In genomic region chr2:120453635-120453998, GRCh38 we compare ENCODE assay signal across 18 cellular contexts.
DNase-seq lines count a peak whose midpoint lies in the region; ATAC-seq and TF ChIP-seq lines count a peak whose summit lies in the region.
"Had no signal": no experiment of that assay in that cellular context is flagged by ENCODE, and none has a peak within 500 bp of the region (broad histone marks: within the 10 kb centered on the region; RNA-seq: fewer than 3 reads in every experiment).

No MANE protein-coding gene starts in this region.

- H3K79me1 ChIP-seq in IMR-90 (ENCODE audit: low read depth in 1 of 2, low read length in 2 of 2): no peaks in the 10 kb centered on the region

- peak overlapping the region; percentile 18 to 23; a peak in 2 of 4 replicates for H4K8ac ChIP-seq in IMR-90 (ENCODE audit: low read depth in 2 of 2, low read length in 2 of 2)

- DNase-seq in AG10803 (ENCODE audit: low read depth): peak; percentile 49
- peak; percentile 71 for DNase-seq in IMR-90
- peak; percentile 21 for DNase-seq in choroid plexus epithelial cell (ENCODE audit: low read depth)
- DNase-seq in osteoblast (ENCODE audit: insufficient read length, low spot score, missing footprints): peak; percentile 88
- DNase-seq in heart right ventricle: no peak
- no peak for DNase-seq in activated CD4-positive, alpha-beta T cell treated with anti-CD3 and anti-CD28 coated beads for 4 hours
- no peak for DNase-seq in KBM-7
- DNase-seq: activated CD4-positive, alpha-beta memory T cell treated with anti-CD3 and anti-CD28 coated beads, Interleukin-2, amount 10 ng/mL, durations not matched to agents 7 days and 5 days; activated naive CD8-positive, alpha-beta T cell treated with anti-CD3 and anti-CD28 coated beads, Interleukin-2, amount 50 U/mL, for 24 hours; caudate nucleus; esophagus squamous epithelium; kidney glomerular epithelial cell; NCI-H1048; uterus had no signal

- H3K9ac ChIP-seq in IMR-90 (ENCODE audit: low read depth, low read length): no peak overlapping the region

- H3K79me2 ChIP-seq in osteoblast (ENCODE audit: insufficient read depth, low read length): no peaks in the 10 kb centered on the region
- H3K79me2 ChIP-seq: hepatocyte had no signal

- no peak overlapping the region for H3K4me3 ChIP-seq in AG10803 (ENCODE audit: low read length)
- H3K4me3 ChIP-seq in IMR-90 (ENCODE audit: insufficient read depth, low read depth, low read length): no peak overlapping the region
- no peak overlapping the region for H3K4me3 ChIP-seq in choroid plexus epithelial cell (ENCODE audit: low read depth, low read length)
- H3K4me3 ChIP-seq in osteoblast (ENCODE audit: insufficient read depth, low read length): no peak overlapping the region
- no peak overlapping the region for H3K4me3 ChIP-seq in heart right ventricle
- H3K4me3 ChIP-seq: esophagus squamous epithelium, hepatocyte, uterus had no signal

- H3K9me3 ChIP-seq in IMR-90 (ENCODE audit: control insufficient read depth, insufficient read depth, low read length) (peaks cover 5% of the 10 kb centered on the region; the same call in 1 of the 2 replicates), osteoblast (ENCODE audit: low read depth, low read length) (no peaks in the 10 kb centered on the region), heart right ventricle (peaks cover 0 to 21% (median 11%) of the 10 kb centered on the region in 11 donors)
- H3K9me3 ChIP-seq: uterus had no signal

- peak overlapping the region; percentile 76; the same call in 2 of the 3 replicates for H2BK15ac ChIP-seq in IMR-90 (ENCODE audit: low read depth, low read length)

- H3K4me2 ChIP-seq in IMR-90 (ENCODE audit: low read depth, low read length): no peak overlapping the region
- no peak overlapping the region for H3K4me2 ChIP-seq in osteoblast (ENCODE audit: insufficient read depth, low read length)
- H3K4me2 ChIP-seq: hepatocyte had no signal

- no peak for TF ChIP-seq RAD21 in IMR-90 (IDR thresholded peaks at IDR 0.05; ENCODE audit: low read length)

- H3K4me1 ChIP-seq in IMR-90 (ENCODE audit: control insufficient read depth, insufficient read depth, low read length): peaks cover 13% of the 10 kb centered on the region
- peaks cover 25% of the 10 kb centered on the region for H3K4me1 ChIP-seq in osteoblast (ENCODE audit: insufficient read depth, low read length)
- H3K4me1 ChIP-seq in heart right ventricle: no peaks in the 10 kb centered on the region
- H3K4me1 ChIP-seq: esophagus squamous epithelium, uterus had no signal

- H3K56ac ChIP-seq in IMR-90 (ENCODE audit: extremely low read depth, insufficient read depth, low read length): no peak overlapping the region

- no TSS peak for BruUV-seq in IMR-90 (replicated peaks; lab: Mats Ljungman, UMichigan)

- no peaks in the 10 kb centered on the region for H4K20me1 ChIP-seq in IMR-90 (ENCODE audit: insufficient read depth, low read length)
- H4K20me1 ChIP-seq in osteoblast (ENCODE audit: insufficient read depth, low read length): no peaks in the 10 kb centered on the region

- peak overlapping the region; percentile 88 for H2AK5ac ChIP-seq in IMR-90 (ENCODE audit: low read depth, low read length)

- H3K27me3 ChIP-seq in IMR-90 (ENCODE audit: control insufficient read depth, insufficient read depth, low read length) (peaks cover 4% of the 10 kb centered on the region; the same call in 1 of the 2 replicates), osteoblast (ENCODE audit: insufficient read depth, low read length) (no peaks in the 10 kb centered on the region), heart right ventricle (peaks cover 0 to 6% (median 0%) of the 10 kb centered on the region in 7 donors)
- H3K27me3 ChIP-seq: hepatocyte, uterus had no signal

- ATAC-seq in IMR-90 (ENCODE audit: low read depth) (peak; percentile 35), heart right ventricle (no peak), HG03025 (IDR thresholded peaks at IDR 0.05; ENCODE audit: low FRiP score, unreplicated experiment) (no peak)
- ATAC-seq: activated naive CD8-positive, alpha-beta T cell treated with anti-CD3 and anti-CD28 coated beads, Interleukin-2, amount 50 U/mL, for 24 hours had no signal

- CTCF ChIA-PET in IMR-90 (lab: Yijun Ruan, JAX): no interaction called here

- TF ChIP-seq CTCF in AG10803 (conservative IDR thresholded peaks at IDR 0.05; ENCODE audit: low read length) (no peak), IMR-90 (conservative IDR thresholded peaks at IDR 0.05; ENCODE audit: low read depth, low read length) (no peak), choroid plexus epithelial cell (conservative IDR thresholded peaks at IDR 0.05; ENCODE audit: low read depth, low read length) (no peak), osteoblast (IDR thresholded peaks at IDR 0.05; ENCODE audit: extremely low read depth, low read depth, low read length) (no peak), heart right ventricle (IDR thresholded peaks at IDR 0.05) (no peak)

- dilution Hi-C loops in IMR-90 (cut with HindIII; ENCODE audit: low sequenced_read_pairs, unreplicated experiment): no loop called here

- H3K14ac ChIP-seq in IMR-90 (replicated peaks; ENCODE audit: low read depth, low read length): peak overlapping the region; percentile 50

- H3K27ac ChIP-seq in IMR-90 (ENCODE audit: insufficient read depth, low read length) (no peak overlapping the region), osteoblast (ENCODE audit: low read depth, low read length) (peak overlapping the region; percentile 70), heart right ventricle (no peak overlapping the region)
- H3K27ac ChIP-seq: esophagus squamous epithelium, hepatocyte, RWPE1, uterus, VCaP had no signal

- H2AFZ ChIP-seq in IMR-90 (replicated peaks; ENCODE audit: low read length, poor library complexity) (peak overlapping the region; percentile 2), osteoblast (ENCODE audit: low read length) (no peak overlapping the region)
- H2AFZ ChIP-seq: hepatocyte had no signal

- POLR2A ChIA-PET in IMR-90 (lab: Charles Lee; ENCODE audit: unreplicated experiment): no interaction called here

- H2BK5ac ChIP-seq in IMR-90 (ENCODE audit: low read depth, low read length, poor library complexity, severe bottlenecking): peak overlapping the region; percentile 25

- H2BK120ac ChIP-seq in IMR-90 (ENCODE audit: low read depth, low read length): peak overlapping the region; percentile 87

- peak overlapping the region; percentile 92; the same call in 1 of the 2 replicates for H2BK20ac ChIP-seq in IMR-90 (ENCODE audit: low read depth, low read length)

- H3K4ac ChIP-seq in IMR-90 (ENCODE audit: low read depth, low read length): peak overlapping the region; percentile 75

- peaks cover 13% of the 10 kb centered on the region for H3K9me1 ChIP-seq in IMR-90 (ENCODE audit: insufficient read depth, low read length)

- no peak overlapping the region for H4K5ac ChIP-seq in IMR-90 (ENCODE audit: low read depth, low read length)

- peak overlapping the region; percentile 10; the same call in 1 of the 2 replicates for H3K23ac ChIP-seq in IMR-90 (ENCODE audit: low read depth, low read length)

- in situ Hi-C loops in IMR-90 (cut with MboI; ENCODE audit: low sequenced_read_pairs): no loop called here
- in situ Hi-C loops in KBM-7 (cut with MboI; ENCODE audit: low pct_unique_long_range_greater_than_20kb, low sequenced_read_pairs): no loop called here

- intact Hi-C loops in IMR-90 (cut with micrococcal nuclease): no loop called here
- intact Hi-C loops in heart right ventricle (cut with DNase I): no loop called here

- 90% methylated on average over 3 of the region's 3 CpGs; no CpG with 5 or more reads in 1 of the 2 experiments for WGBS in IMR-90 (ENCODE audit: extremely low coverage in 2 of 2, insufficient read length in 1 of 2), 2 experiments
- 85 to 95% methylated on average over 3 of the region's 3 CpGs for WGBS in heart right ventricle, 2 donors

- H4K91ac ChIP-seq in IMR-90 (ENCODE audit: insufficient read depth, low read depth, low read length): peak overlapping the region; percentile 46

- TF ChIP-seq POLR2A in IMR-90 (IDR thresholded peaks at IDR 0.05; ENCODE audit: low read depth, low read length): no peak

- no peaks in the 10 kb centered on the region for H3K36me3 ChIP-seq in IMR-90 (ENCODE audit: control insufficient read depth, insufficient read depth, low read length)
- H3K36me3 ChIP-seq in osteoblast (ENCODE audit: insufficient read depth, low read length): no peaks in the 10 kb centered on the region
- H3K36me3 ChIP-seq in heart right ventricle: no peaks in the 10 kb centered on the region
- H3K36me3 ChIP-seq: esophagus squamous epithelium, uterus had no signal

- H3K18ac ChIP-seq in IMR-90 (ENCODE audit: low read depth, low read length): no peak overlapping the region

- peak overlapping the region; percentile 76 for H2AK9ac ChIP-seq in IMR-90 (replicated peaks; ENCODE audit: low read depth, low read length, poor library complexity)

TF ChIP-seq in IMR-90, 13 proteins besides CTCF, POLR2A, EP300 and RAD21:
- no peak for TF ChIP-seq SMC3 (IDR thresholded peaks at IDR 0.05; ENCODE audit: low read depth, low read length)
- no peak for TF ChIP-seq NFE2L2 (IDR thresholded peaks at IDR 0.05; ENCODE audit: low read depth, low read length)
- TF ChIP-seq FOS (IDR thresholded peaks at IDR 0.05; ENCODE audit: low read depth, low read length): peak; percentile 84
- TF ChIP-seq MAZ (IDR thresholded peaks at IDR 0.05; ENCODE audit: borderline replicate concordance, low read depth, low read length): 0 out of 2 replicates have a peak, but pooled peaks have one; percentile 6
- no peak for TF ChIP-seq MXI1 (IDR thresholded peaks at IDR 0.05; ENCODE audit: borderline replicate concordance, low read depth, low read length)

Comparison
In these comparisons a context has a peak if more than half of its experiments do, and no peak if none do; other contexts are left out.
1. DNase-seq: peak in AG10803 (single experiment), IMR-90 (single experiment), choroid plexus epithelial cell (single experiment) and osteoblast (single experiment); none in heart right ventricle (0 of 2), activated CD4-positive, alpha-beta T cell treated with anti-CD3 and anti-CD28 coated beads for 4 hours (0 of 2) and KBM-7 (single experiment).